ENCODE assay signal across 11 cellular contexts in the genomic region with DNA sequence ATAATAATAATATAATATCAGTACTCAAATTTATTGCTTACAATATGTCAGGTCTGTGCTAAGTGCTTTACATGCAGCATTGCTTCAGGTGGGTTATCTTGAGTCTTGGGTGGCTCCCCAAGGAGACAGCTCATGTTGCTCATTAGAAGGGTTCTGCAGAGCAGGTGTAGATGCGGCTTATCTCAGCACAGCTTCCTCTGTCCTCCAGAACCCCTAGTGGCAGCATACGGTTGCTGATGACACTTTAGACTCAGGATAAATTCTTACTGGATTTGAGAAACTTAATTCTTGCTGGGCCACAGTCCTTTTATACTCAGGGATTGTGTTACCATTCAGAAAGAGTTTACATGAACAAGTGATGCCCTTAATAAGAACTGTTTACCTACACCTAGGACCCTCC. TPM values are rescaled to one million over a fixed set of nuclear protein-coding genes. Genes with fewer than 3 reads are reported as not detected.
DNase-seq lines count a peak whose midpoint lies in the region; ATAC-seq, FAIRE-seq and TF ChIP-seq lines count a peak whose summit lies in the region.
"Had no signal": no experiment of that assay in that cellular context is flagged by ENCODE, and none has a peak within 500 bp of the region (broad histone marks: within the 10 kb centered on the region; RNA-seq: fewer than 3 reads in every experiment).

No MANE protein-coding gene starts in this region.

- peaks cover 56% of the 10 kb centered on the region for H3K4me1 Mint-ChIP-seq in activated CD4-positive, alpha-beta T cell treated with anti-CD3 and anti-CD28 coated beads for 36 hours
- peaks cover 28% of the 10 kb centered on the region for H3K4me1 Mint-ChIP-seq in activated CD4-positive, alpha-beta T cell treated with anti-CD3 and anti-CD28 coated beads, Interleukin-2, amount 10 ng/mL, durations not matched to agents 24 days and 14 days
- no peaks in the 10 kb centered on the region for H3K4me1 Mint-ChIP-seq in nephron progenitor cell

- H3K79me2 ChIP-seq in GM12878 (ENCODE audit: control insufficient read depth, insufficient read depth, low read length), result peaks cover 58% of the 10 kb centered on the region

- peaks cover 26% of the 10 kb centered on the region for H3K4me1 ChIP-seq in GM12878 (ENCODE audit: control insufficient read depth, insufficient read depth, low read length)

- no TSS peak for BruUV-seq in GM12878 (replicated peaks; lab: Mats Ljungman, UMichigan)

- no peaks in the 10 kb centered on the region for H4K20me1 ChIP-seq in GM12878 (ENCODE audit: control insufficient read depth, insufficient read depth)

- RAD21 ChIA-PET in GM12878 (lab: Charles Lee; ENCODE audit: unreplicated experiment), result no interaction called here

- H3K4me3 ChIP-seq in GM12878, result no peak overlapping the region

- H2AFZ ChIP-seq in GM12878 (ENCODE audit: control insufficient read depth, low read depth, low read length), result no peak overlapping the region

- H3K4me2 ChIP-seq in GM12878 (ENCODE audit: control insufficient read depth, insufficient read depth), result peak overlapping the region; percentile 32; the same call in 1 of the 2 replicates

- H3K27me3 ChIP-seq in GM12878 (replicated peaks in 1 of 2; ENCODE audit: control insufficient read depth in 2 of 2, insufficient read depth in 2 of 2, low read length in 1 of 2), result no peaks in the 10 kb centered on the region

- in situ Hi-C loops in KBM-7 (cut with MboI; ENCODE audit: low pct_unique_long_range_greater_than_20kb, low sequenced_read_pairs), result no loop called here
- in situ Hi-C loops in GM12878 (cut with MboI), result no loop called here
- in situ Hi-C loops in G401 (cut with HindIII; ENCODE audit: low sequenced_read_pairs), result no loop called here

- TF ChIP-seq CTCF in GM12878 (IDR thresholded peaks at IDR 0.05 in 2 of 3, conservative IDR thresholded peaks at IDR 0.05 in 1 of 3; ENCODE audit: control insufficient read depth in 2 of 3, extremely low read depth in 1 of 3, insufficient read depth in 1 of 3, low read depth in 3 of 3, low read length in 3 of 3) (peak in 2 of 3 experiments; percentile 37 to 39; a peak in 4 of 6 replicates), nephron progenitor cell (IDR thresholded peaks at IDR 0.05) (peak; percentile 10)

- H3K4me3 Mint-ChIP-seq in activated CD4-positive, alpha-beta T cell treated with anti-CD3 and anti-CD28 coated beads for 36 hours, result no peak overlapping the region
- no peak overlapping the region for H3K4me3 Mint-ChIP-seq in activated CD4-positive, alpha-beta T cell treated with anti-CD3 and anti-CD28 coated beads, Interleukin-2, amount 10 ng/mL, durations not matched to agents 24 days and 14 days
- H3K4me3 Mint-ChIP-seq in nephron progenitor cell, result no peak overlapping the region
- H3K4me3 Mint-ChIP-seq: brain had no signal

- WGBS in GM12878 (ENCODE audit: insufficient coverage, insufficient replicate concordance, low lambda C conversion rate, missing lambda C conversion rate), result 75% methylated on average over 2 of the region's 2 CpGs

- POLR2A ChIA-PET in activated CD4-positive, alpha-beta T cell treated with anti-CD3 and anti-CD28 coated beads for 36 hours (lab: Charles Lee), result interaction anchor here (0.7 kb wide), 1 partner anchor 138 kb away, joined by 3 read pairs; no protein-coding TSS in a partner anchor
- POLR2A ChIA-PET in GM12878 (lab: Charles Lee), result interaction anchor here (0.6 to 1.1 kb wide), 2 partner anchors 9 to 913 kb away, joined by 3 to 5 read pairs; a partner anchor contains a TSS

- H3K36me3 ChIP-seq in GM12878 (ENCODE audit: control insufficient read depth in 2 of 2, insufficient read depth in 2 of 2, low read length in 1 of 2), result peaks cover 0 to 11% of the 10 kb centered on the region in 2 experiments; a peak in 2 of 4 replicates

- no peak for FAIRE-seq in GM12878 (lab: Jason Lieb, UNC)
- FAIRE-seq: TTC549 had no signal

- no peak for TF ChIP-seq EP300 in GM12878 (IDR thresholded peaks at IDR 0.05; ENCODE audit: borderline replicate concordance in 1 of 2, control insufficient read depth in 1 of 2, low read depth in 2 of 2, low read length in 2 of 2)

- intact Hi-C loops in activated CD4-positive, alpha-beta T cell treated with anti-CD3 and anti-CD28 coated beads for 36 hours (cut with DNase I, micrococcal nuclease), result no loop called here
- intact Hi-C loops in activated CD4-positive, alpha-beta T cell treated with anti-CD3 and anti-CD28 coated beads, Interleukin-2, amount 10 ng/mL, durations not matched to agents 24 days and 14 days (cut with micrococcal nuclease), result no loop called here
- intact Hi-C loops in GM12878 (cut with micrococcal nuclease; ENCODE audit: unreplicated experiment), result loop anchor here (5.0 kb wide), 1 partner anchor 101 kb away; no protein-coding TSS in a partner anchor

- peak; percentile 70 for ATAC-seq in activated CD4-positive, alpha-beta T cell treated with anti-CD3 and anti-CD28 coated beads for 36 hours
- ATAC-seq in GM12878 (peak; percentile 81), HG03196 (IDR thresholded peaks at IDR 0.05; ENCODE audit: unreplicated experiment) (no peak), GM19455 (IDR thresholded peaks at IDR 0.05; ENCODE audit: unreplicated experiment) (no peak)

- peaks cover 18% of the 10 kb centered on the region for H3K36me3 Mint-ChIP-seq in activated CD4-positive, alpha-beta T cell treated with anti-CD3 and anti-CD28 coated beads for 36 hours (ENCODE audit: low read depth)
- H3K36me3 Mint-ChIP-seq in activated CD4-positive, alpha-beta T cell treated with anti-CD3 and anti-CD28 coated beads, Interleukin-2, amount 10 ng/mL, durations not matched to agents 24 days and 14 days (ENCODE audit: low read depth), result peaks cover 30% of the 10 kb centered on the region
- peaks cover 64% of the 10 kb centered on the region for H3K36me3 Mint-ChIP-seq in nephron progenitor cell (ENCODE audit: low read depth)

- H3K9me3 Mint-ChIP-seq in activated CD4-positive, alpha-beta T cell treated with anti-CD3 and anti-CD28 coated beads for 36 hours (ENCODE audit: low read depth), result peaks cover 9% of the 10 kb centered on the region
- no peaks in the 10 kb centered on the region for H3K9me3 Mint-ChIP-seq in activated CD4-positive, alpha-beta T cell treated with anti-CD3 and anti-CD28 coated beads, Interleukin-2, amount 10 ng/mL, durations not matched to agents 24 days and 14 days
- peaks cover 31% of the 10 kb centered on the region for H3K9me3 Mint-ChIP-seq in nephron progenitor cell

- TF ChIP-seq POLR2A in GM12878 (IDR thresholded peaks at IDR 0.05; ENCODE audit: low read depth, low read length), result no peak

- peak; percentile 45; the same call in 1 of the 2 replicates for TF ChIP-seq RAD21 in GM12878 (IDR thresholded peaks at IDR 0.05; ENCODE audit: insufficient read depth, low read depth, low read length)

- 0 out of 2 replicates have a peak overlapping the region, but pooled peaks have one; percentile 20 for H3K27ac ChIP-seq in GM12878 (ENCODE audit: control insufficient read depth, insufficient read depth)

- no peak overlapping the region for H3K9ac ChIP-seq in GM12878 (ENCODE audit: control insufficient read depth, insufficient read depth, low read length)

- SMC1A ChIA-PET in GM12878 (lab: Charles Lee; ENCODE audit: uncharacterized antibody, unreplicated experiment), result interaction anchor here (0.9 to 1.3 kb wide), 3 partner anchors 9 to 102 kb away, joined by 3 to 5 read pairs (median 3); a partner anchor contains a TSS

- peak; percentile 28 for DNase-seq in activated CD4-positive, alpha-beta T cell treated with anti-CD3 and anti-CD28 coated beads for 36 hours
- DNase-seq in activated CD4-positive, alpha-beta T cell treated with anti-CD3 and anti-CD28 coated beads, Interleukin-2, amount 10 ng/mL, durations not matched to agents 24 days and 14 days, result no peak
- DNase-seq in KBM-7 (peak; percentile 20), GM12878 (ENCODE audit: low read depth, low spot score) (no peak), nephron progenitor cell (no peak), G401 (ENCODE audit: low spot score) (no peak)
- DNase-seq: NCI-H187 treated with DMSO at 0.1 percent for 48 hours had no signal

- H3K27me3 Mint-ChIP-seq in activated CD4-positive, alpha-beta T cell treated with anti-CD3 and anti-CD28 coated beads for 36 hours, result no peaks in the 10 kb centered on the region
- H3K27me3 Mint-ChIP-seq in activated CD4-positive, alpha-beta T cell treated with anti-CD3 and anti-CD28 coated beads, Interleukin-2, amount 10 ng/mL, durations not matched to agents 24 days and 14 days, result no peaks in the 10 kb centered on the region
- no peaks in the 10 kb centered on the region for H3K27me3 Mint-ChIP-seq in nephron progenitor cell (ENCODE audit: low read depth, poor library complexity)
- H3K27me3 Mint-ChIP-seq: brain had no signal

- no peaks in the 10 kb centered on the region; the same call in 2 of the 3 replicates for H3K9me3 ChIP-seq in GM12878 (replicated peaks; ENCODE audit: control insufficient read depth, insufficient read depth, low read length)

- H3K27ac Mint-ChIP-seq in activated CD4-positive, alpha-beta T cell treated with anti-CD3 and anti-CD28 coated beads for 36 hours, result no peak overlapping the region
- no peak overlapping the region for H3K27ac Mint-ChIP-seq in activated CD4-positive, alpha-beta T cell treated with anti-CD3 and anti-CD28 coated beads, Interleukin-2, amount 10 ng/mL, durations not matched to agents 24 days and 14 days
- no peak overlapping the region for H3K27ac Mint-ChIP-seq in nephron progenitor cell
- H3K27ac Mint-ChIP-seq: brain had no signal

- CTCF ChIA-PET in activated CD4-positive, alpha-beta T cell treated with anti-CD3 and anti-CD28 coated beads for 36 hours (lab: Charles Lee), result interaction anchor here (1.0 to 1.7 kb wide), 4 partner anchors 9 to 102 kb away, joined by 3 to 6 read pairs (median 6); a partner anchor contains a TSS
- CTCF ChIA-PET in GM12878 (lab: Yijun Ruan, JAX), result interaction anchor here (0.8 to 1.9 kb wide), 7 partner anchors 8 to 103 kb away, joined by 3 to 8 read pairs (median 5); no protein-coding TSS in a partner anchor

RNA-seq across cellular contexts. Expression of a gene that starts 8.9 kb away (rescaled TPM):
- total RNA-seq in activated CD4-positive, alpha-beta T cell treated with anti-CD3 and anti-CD28 coated beads for 36 hours, result 10 to 100 TPM; 18.0 to 19.6 TPM
- 20.1 and 20.7 TPM in 2 replicates for total RNA-seq in activated CD4-positive, alpha-beta T cell treated with anti-CD3 and anti-CD28 coated beads, Interleukin-2, amount 10 ng/mL, durations not matched to agents 24 days and 14 days
- total RNA-seq in GM12878 (2013; cell fraction: nucleolus; rRNA removed), result 88.1 and 101 TPM in 2 replicates
- 35.1 and 39.0 TPM in 2 replicates for total RNA-seq in GM12878 (2014; rRNA removed)
- total RNA-seq in GM12878 (2014; rRNA removed; fragmentation: Illumina TruSeq; extraction: Trizol), result 20.9 and 23.9 TPM in 2 replicates
- total RNA-seq in GM12878 (2021), result 18.2 and 22.4 TPM in 2 replicates
- 11.8 TPM for polyA plus RNA-seq in GM12878 (2011; ENCODE audit: low read depth)
- polyA plus RNA-seq in GM12878 (2011; rRNA removed), result 24.6 and 31.0 TPM in 2 replicates
- polyA plus RNA-seq in GM12878 (2011; cell fraction: cytosol; rRNA removed), result 19.9 and 20.1 TPM in 2 replicates
- polyA plus RNA-seq in GM12878 (2011; cell fraction: nucleus; rRNA removed), result 34.5 and 39.1 TPM in 2 replicates
- polyA plus RNA-seq in GM12878 (2012), result 25.1 and 48.4 TPM in 2 replicates
- 17.6 and 19.5 TPM in 2 replicates for polyA plus RNA-seq in GM12878 (2014; fragmentation: Illumina TruSeq; extraction: Trizol)
- polyA plus RNA-seq in GM12878 (2014; fragmentation: Nextera tagmentation; extraction: Ambion mirVana), result 1 to 10 TPM; 6.1 to 9.3 TPM
- 26.2 and 30.5 TPM in 2 replicates for polyA plus RNA-seq in GM12878 (2014; rRNA removed)
- 10 to 100 TPM; 22.8 to 23.8 TPM for polyA plus RNA-seq in GM12878 (2016; fragmentation: Nextera tagmentation; extraction: Ambion mirVana)
- polyA minus RNA-seq in GM12878 (2011; rRNA and poly(A)+ RNA removed), result 30.8 and 35.0 TPM in 2 replicates
- 9.7 and 10.7 TPM in 2 replicates for polyA minus RNA-seq in GM12878 (2011; cell fraction: cytosol; rRNA and poly(A)+ RNA removed)
- polyA minus RNA-seq in GM12878 (2011; cell fraction: nucleus; rRNA and poly(A)+ RNA removed), result 56.3 and 84.2 TPM in 2 replicates
- 19.0 and 29.1 TPM in 2 replicates for total RNA-seq in G401 (2014; rRNA removed; shearing (Covaris generic))

RNA-seq across cellular contexts. Expression of a gene that starts 55.5 kb away (rescaled TPM):
- total RNA-seq in activated CD4-positive, alpha-beta T cell treated with anti-CD3 and anti-CD28 coated beads for 36 hours, result 10 to 100 TPM; 17.7 to 18.4 TPM
- total RNA-seq in activated CD4-positive, alpha-beta T cell treated with anti-CD3 and anti-CD28 coated beads, Interleukin-2, amount 10 ng/mL, durations not matched to agents 24 days and 14 days, result 12.9 and 14.2 TPM in 2 replicates
- 12.4 and 13.2 TPM in 2 replicates for total RNA-seq in GM12878 (2013; cell fraction: nucleolus; rRNA removed)
- 4.7 and 5.0 TPM in 2 replicates for total RNA-seq in GM12878 (2014; rRNA removed)
- total RNA-seq in GM12878 (2014; rRNA removed; fragmentation: Illumina TruSeq; extraction: Trizol), result 8.8 and 9.1 TPM in 2 replicates
- total RNA-seq in GM12878 (2021), result 13.5 and 18.0 TPM in 2 replicates
- polyA plus RNA-seq in GM12878 (2011; ENCODE audit: low read depth), result 3.0 TPM
- 16.0 and 19.9 TPM in 2 replicates for polyA plus RNA-seq in GM12878 (2011; rRNA removed)
- polyA plus RNA-seq in GM12878 (2011; cell fraction: cytosol; rRNA removed), result 12.0 and 13.4 TPM in 2 replicates
- 7.7 and 8.7 TPM in 2 replicates for polyA plus RNA-seq in GM12878 (2011; cell fraction: nucleus; rRNA removed)
- 5.0 and 6.8 TPM in 2 replicates for polyA plus RNA-seq in GM12878 (2012)
- polyA plus RNA-seq in GM12878 (2014; fragmentation: Illumina TruSeq; extraction: Trizol), result 16.7 and 22.7 TPM in 2 replicates
- 1 to 10 TPM; 2.4 to 2.7 TPM for polyA plus RNA-seq in GM12878 (2014; fragmentation: Nextera tagmentation; extraction: Ambion mirVana)
- 11.8 and 13.7 TPM in 2 replicates for polyA plus RNA-seq in GM12878 (2014; rRNA removed)
- 1 to 10 TPM; 6.6 to 9.0 TPM for polyA plus RNA-seq in GM12878 (2016; fragmentation: Nextera tagmentation; extraction: Ambion mirVana)
- 16.9 and 28.3 TPM in 2 replicates for polyA minus RNA-seq in GM12878 (2011; rRNA and poly(A)+ RNA removed)
- polyA minus RNA-seq in GM12878 (2011; cell fraction: cytosol; rRNA and poly(A)+ RNA removed), result 9.8 and 13.9 TPM in 2 replicates
- 4.7 and 7.7 TPM in 2 replicates for polyA minus RNA-seq in GM12878 (2011; cell fraction: nucleus; rRNA and poly(A)+ RNA removed)
- total RNA-seq in G401 (2014; rRNA removed; shearing (Covaris generic)), result 3.8 and 5.8 TPM in 2 replicates

Comparison
In these comparisons a context has a peak if more than half of its experiments do, and no peak if none do; other contexts are left out.
1. DNase-seq: peak in activated CD4-positive, alpha-beta T cell treated with anti-CD3 and anti-CD28 coated beads for 36 hours (single experiment) and KBM-7 (single experiment); none in activated CD4-positive, alpha-beta T cell treated with anti-CD3 and anti-CD28 coated beads, Interleukin-2, amount 10 ng/mL, durations not matched to agents 24 days and 14 days (single experiment), GM12878 (single experiment), nephron progenitor cell (single experiment) and G401 (single experiment).
2. ATAC-seq: peak in activated CD4-positive, alpha-beta T cell treated with anti-CD3 and anti-CD28 coated beads for 36 hours (single experiment) and GM12878 (single experiment); none in HG03196 (single experiment) and GM19455 (single experiment).